ENCODE assay signal across 16 cellular contexts in the genomic region with DNA sequence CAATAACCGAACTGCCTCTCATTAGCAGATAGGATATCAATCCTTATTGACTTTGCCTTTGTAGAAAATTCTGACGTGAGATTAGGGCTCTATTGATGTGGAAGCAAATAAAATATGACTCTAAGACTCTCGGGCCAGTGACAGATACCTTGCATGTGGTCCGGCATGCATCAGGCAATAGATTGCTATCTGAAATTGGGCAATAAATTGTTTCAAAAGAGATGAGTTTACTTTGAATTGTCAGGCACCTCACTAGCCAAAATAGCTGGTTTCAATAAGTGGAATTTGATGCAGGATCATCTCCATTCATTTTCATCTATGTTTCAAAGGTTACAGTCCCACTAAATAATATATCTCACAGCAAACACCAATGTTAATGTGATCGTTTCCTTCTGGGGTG.
A peak's percentile ranks its signal among the peaks of the same experiment; 100 is the strongest.
DNase-seq lines count a peak whose midpoint lies in the region; ATAC-seq and TF ChIP-seq lines count a peak whose summit lies in the region.
"Had no signal": no experiment of that assay in that cellular context is flagged by ENCODE, and none has a peak within 500 bp of the region (broad histone marks: within the 10 kb centered on the region; RNA-seq: fewer than 3 reads in every experiment).

No MANE protein-coding gene starts in this region.

- H3K9me2 ChIP-seq in GM23338 (ENCODE audit: insufficient read depth) (peaks cover 8% of the 10 kb centered on the region; the same call in 1 of the 2 replicates), PC-9 (ENCODE audit: insufficient read depth) (no peaks in the 10 kb centered on the region)

- H3F3A ChIP-seq in GM23338 (replicated peaks; ENCODE audit: low read depth) = no peaks in the 10 kb centered on the region
- H3F3A ChIP-seq in PC-9 (ENCODE audit: insufficient read depth, low read depth) = no peaks in the 10 kb centered on the region

- TF ChIP-seq POLR2A in right lobe of liver (IDR thresholded peaks at IDR 0.05) = no peak

- H2AFZ ChIP-seq in GM23338 (peak overlapping the region; percentile 39), PC-9 (0 out of 2 replicates have a peak overlapping the region, but pooled peaks have one; percentile 42)

- H4K20me1 ChIP-seq in GM23338 (replicated peaks; ENCODE audit: insufficient read depth) (no peaks in the 10 kb centered on the region), PC-9 (ENCODE audit: insufficient read depth) (no peaks in the 10 kb centered on the region)

- H3K36me3 ChIP-seq in GM23338 (ENCODE audit: insufficient read depth) = no peaks in the 10 kb centered on the region
- no peaks in the 10 kb centered on the region for H3K36me3 ChIP-seq in PC-9 (ENCODE audit: low read depth)
- no peaks in the 10 kb centered on the region for H3K36me3 ChIP-seq in right lobe of liver
- no peaks in the 10 kb centered on the region for H3K36me3 ChIP-seq in lower lobe of right lung

- peaks cover 2% of the 10 kb centered on the region for H3K27me3 Mint-ChIP-seq in GM23338 (ENCODE audit: insufficient read depth, low read depth, poor library complexity)

- DNase-seq in GM23338 (ENCODE audit: low spot score) (no peak), PC-9 (no peak), right lobe of liver (peak in 1 of 3 donors; percentile 19), lower lobe of right lung (no peak), NCI-H128 (lab: John Stamatoyannopoulos, UW; ENCODE audit: unreplicated experiment) (no peak), SKM-1 treated with dmso at 0.1 percent for 144 hours (lab: John Stamatoyannopoulos, UW; ENCODE audit: unreplicated experiment) (no peak)
- DNase-seq: C1 segment of cervical spinal cord; Calu3; CD4-positive, alpha-beta memory T cell; COR-L47; DMS53; DMS79 treated with DMSO at 0.1 percent for 48 hours; GF-D8; GOT3; H7; HCEC 1CT had no signal

- no peak overlapping the region for H3K4me2 ChIP-seq in GM23338
- no peak overlapping the region for H3K4me2 ChIP-seq in PC-9

- no peaks in the 10 kb centered on the region; the same call in 2 of the 3 replicates for H3K9me3 Mint-ChIP-seq in GM23338

- H3K4me1 ChIP-seq in GM23338 (ENCODE audit: insufficient read depth) (no peaks in the 10 kb centered on the region), PC-9 (replicated peaks; ENCODE audit: insufficient read depth) (no peaks in the 10 kb centered on the region), right lobe of liver (no peaks in the 10 kb centered on the region), lower lobe of right lung (no peaks in the 10 kb centered on the region)

- H3K79me2 ChIP-seq in GM23338 (replicated peaks; ENCODE audit: insufficient read depth) (no peaks in the 10 kb centered on the region), PC-9 (ENCODE audit: low read depth) (no peaks in the 10 kb centered on the region)

- no peak overlapping the region for H3K4me3 ChIP-seq in GM23338
- H3K4me3 ChIP-seq in PC-9 = no peak overlapping the region
- H3K4me3 ChIP-seq in right lobe of liver = no peak overlapping the region
- no peak overlapping the region for H3K4me3 ChIP-seq in lower lobe of right lung

- CTCF ChIA-PET in PC-9 (lab: Charles Lee) = no interaction called here

- H3K9me3 ChIP-seq in PC-9 (ENCODE audit: insufficient read depth, low read depth) (no peaks in the 10 kb centered on the region), right lobe of liver (no peaks in the 10 kb centered on the region), lower lobe of right lung (no peaks in the 10 kb centered on the region)

- no peak for ATAC-seq in GM23338
- peak; percentile 69 to 90 (median 82) for ATAC-seq in right lobe of liver
- no peak for ATAC-seq in lower lobe of right lung

- peaks cover 6% of the 10 kb centered on the region; the same call in 2 of the 3 replicates for H3K4me1 Mint-ChIP-seq in GM23338
- H3K4me1 Mint-ChIP-seq: CD4-positive, alpha-beta memory T cell had no signal

- no TSS peak for BruUV-seq in PC-9 (replicated peaks; lab: Mats Ljungman, UMichigan)

- no peak for TF ChIP-seq CTCF in GM23338 (conservative IDR thresholded peaks at IDR 0.05; ENCODE audit: low read depth in 2 of 2)
- no peak for TF ChIP-seq CTCF in PC-9 (conservative IDR thresholded peaks at IDR 0.05)
- no peak for TF ChIP-seq CTCF in right lobe of liver (IDR thresholded peaks at IDR 0.05)
- no peak for TF ChIP-seq CTCF in lower lobe of right lung (IDR thresholded peaks at IDR 0.05)

- POLR2A ChIA-PET in PC-9 (lab: Charles Lee; ENCODE audit: unreplicated experiment) = interaction anchor here (0.5 kb wide), 1 partner anchor 25 kb away, joined by 3 read pairs; no protein-coding TSS in a partner anchor

- H3K27ac Mint-ChIP-seq in GM23338 = no peak overlapping the region
- H3K27ac Mint-ChIP-seq: CD4-positive, alpha-beta memory T cell had no signal

- no peak overlapping the region for H3K27ac ChIP-seq in GM23338 (ENCODE audit: low read depth)
- H3K27ac ChIP-seq in PC-9 = no peak overlapping the region
- H3K27ac ChIP-seq in right lobe of liver = no peak overlapping the region
- H3K27ac ChIP-seq in lower lobe of right lung = no peak overlapping the region

- intact Hi-C loops in PC-9 (cut with micrococcal nuclease; ENCODE audit: unreplicated experiment) (no loop called here), right lobe of liver (cut with DNase I) (no loop called here), lower lobe of right lung (cut with DNase I) (no loop called here)

- H3K27me3 ChIP-seq in GM23338 (ENCODE audit: insufficient read depth) (no peaks in the 10 kb centered on the region), PC-9 (ENCODE audit: insufficient read depth, low read depth) (no peaks in the 10 kb centered on the region), right lobe of liver (no peaks in the 10 kb centered on the region), lower lobe of right lung (ENCODE audit: low read depth) (no peaks in the 10 kb centered on the region)

- H3K4me3 Mint-ChIP-seq in GM23338 = no peak overlapping the region
- H3K4me3 Mint-ChIP-seq: CD4-positive, alpha-beta memory T cell had no signal

- H3K36me3 Mint-ChIP-seq in GM23338 (ENCODE audit: low read depth) = no peaks in the 10 kb centered on the region
- H3K36me3 Mint-ChIP-seq: CD4-positive, alpha-beta memory T cell had no signal

- WGBS in right lobe of liver (ENCODE audit: insufficient coverage, low coverage, low lambda C conversion rate, missing lambda C conversion rate) = 24% methylated on average over 5 of the region's 5 CpGs

TF ChIP-seq in GM23338, 12 proteins besides CTCF, POLR2A, EP300 and RAD21:
- TF ChIP-seq CREB1 (CRISPR knock-in tag; IDR thresholded peaks at IDR 0.05; ENCODE audit: low read depth) (no peak), NANOG (IDR thresholded peaks at IDR 0.05; ENCODE audit: borderline replicate concordance) (no peak), EZH2 (IDR thresholded peaks at IDR 0.05; ENCODE audit: low read depth, unreplicated experiment) (no peak), ZNF114 (CRISPR knock-in tag; IDR thresholded peaks at IDR 0.05) (no peak), STAT1 (IDR thresholded peaks at IDR 0.05; ENCODE audit: unreplicated experiment) (no peak), EZH2phosphoT487 (IDR thresholded peaks at IDR 0.05; ENCODE audit: unreplicated experiment) (no peak)
- TF ChIP-seq, protein P1, sequence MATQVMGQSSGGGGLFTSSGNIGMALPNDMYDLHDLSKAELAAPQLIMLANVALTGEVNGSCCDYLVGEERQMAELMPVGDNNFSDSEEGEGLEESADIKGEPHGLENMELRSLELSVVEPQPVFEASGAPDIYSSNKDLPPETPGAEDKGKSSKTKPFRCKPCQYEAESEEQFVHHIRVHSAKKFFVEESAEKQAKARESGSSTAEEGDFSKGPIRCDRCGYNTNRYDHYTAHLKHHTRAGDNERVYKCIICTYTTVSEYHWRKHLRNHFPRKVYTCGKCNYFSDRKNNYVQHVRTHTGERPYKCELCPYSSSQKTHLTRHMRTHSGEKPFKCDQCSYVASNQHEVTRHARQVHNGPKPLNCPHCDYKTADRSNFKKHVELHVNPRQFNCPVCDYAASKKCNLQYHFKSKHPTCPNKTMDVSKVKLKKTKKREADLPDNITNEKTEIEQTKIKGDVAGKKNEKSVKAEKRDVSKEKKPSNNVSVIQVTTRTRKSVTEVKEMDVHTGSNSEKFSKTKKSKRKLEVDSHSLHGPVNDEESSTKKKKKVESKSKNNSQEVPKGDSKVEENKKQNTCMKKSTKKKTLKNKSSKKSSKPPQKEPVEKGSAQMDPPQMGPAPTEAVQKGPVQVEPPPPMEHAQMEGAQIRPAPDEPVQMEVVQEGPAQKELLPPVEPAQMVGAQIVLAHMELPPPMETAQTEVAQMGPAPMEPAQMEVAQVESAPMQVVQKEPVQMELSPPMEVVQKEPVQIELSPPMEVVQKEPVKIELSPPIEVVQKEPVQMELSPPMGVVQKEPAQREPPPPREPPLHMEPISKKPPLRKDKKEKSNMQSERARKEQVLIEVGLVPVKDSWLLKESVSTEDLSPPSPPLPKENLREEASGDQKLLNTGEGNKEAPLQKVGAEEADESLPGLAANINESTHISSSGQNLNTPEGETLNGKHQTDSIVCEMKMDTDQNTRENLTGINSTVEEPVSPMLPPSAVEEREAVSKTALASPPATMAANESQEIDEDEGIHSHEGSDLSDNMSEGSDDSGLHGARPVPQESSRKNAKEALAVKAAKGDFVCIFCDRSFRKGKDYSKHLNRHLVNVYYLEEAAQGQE (IDR thresholded peaks at IDR 0.05; ENCODE audit: unreplicated experiment) = no peak
- TF ChIP-seq, protein P2, sequence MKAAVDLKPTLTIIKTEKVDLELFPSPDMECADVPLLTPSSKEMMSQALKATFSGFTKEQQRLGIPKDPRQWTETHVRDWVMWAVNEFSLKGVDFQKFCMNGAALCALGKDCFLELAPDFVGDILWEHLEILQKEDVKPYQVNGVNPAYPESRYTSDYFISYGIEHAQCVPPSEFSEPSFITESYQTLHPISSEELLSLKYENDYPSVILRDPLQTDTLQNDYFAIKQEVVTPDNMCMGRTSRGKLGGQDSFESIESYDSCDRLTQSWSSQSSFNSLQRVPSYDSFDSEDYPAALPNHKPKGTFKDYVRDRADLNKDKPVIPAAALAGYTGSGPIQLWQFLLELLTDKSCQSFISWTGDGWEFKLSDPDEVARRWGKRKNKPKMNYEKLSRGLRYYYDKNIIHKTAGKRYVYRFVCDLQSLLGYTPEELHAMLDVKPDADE (IDR thresholded peaks at IDR 0.05) = no peak

Comparison
In these comparisons a context has a peak if more than half of its experiments do, and no peak if none do; other contexts are left out.
1. ATAC-seq: peak in right lobe of liver (4 of 4); none in GM23338 (single experiment) and lower lobe of right lung (0 of 2).